In the genomic region with DNA sequence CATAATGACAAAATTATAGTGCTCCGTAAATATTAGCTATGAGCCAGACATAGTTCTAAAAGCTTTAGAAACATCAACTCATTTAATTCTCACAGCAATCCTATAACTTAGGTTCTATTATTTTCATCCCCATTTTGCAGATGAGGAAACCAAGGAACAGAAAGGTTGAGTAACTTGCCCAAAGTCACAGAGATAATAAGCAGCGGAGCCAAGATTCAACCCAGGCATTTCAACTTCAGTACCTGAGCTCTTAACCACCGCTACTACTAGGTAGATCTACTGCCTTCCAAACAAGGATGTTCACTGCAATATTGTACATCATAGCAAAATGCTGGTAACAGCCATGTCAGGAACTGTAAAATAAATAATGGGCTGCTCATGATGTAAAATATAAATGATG, we compare ENCODE assay signal across 15 cellular contexts. TPM values are rescaled to one million over a fixed set of nuclear protein-coding genes. Genes with fewer than 3 reads are reported as not detected.
A peak's percentile ranks its signal among the peaks of the same experiment; 100 is the strongest.
DNase-seq lines count a peak whose midpoint lies in the region; ATAC-seq, FAIRE-seq and TF ChIP-seq lines count a peak whose summit lies in the region.
"Had no signal": no experiment of that assay in that cellular context is flagged by ENCODE, and none has a peak within 500 bp of the region (broad histone marks: within the 10 kb centered on the region; RNA-seq: fewer than 3 reads in every experiment).

No MANE protein-coding gene starts in this region.

- TF ChIP-seq RAD21 in K562 (CRISPR knock-in tag; conservative IDR thresholded peaks at IDR 0.05 in 1 of 2, IDR thresholded peaks at IDR 0.05 in 1 of 2), result no peak

- H3K4me1 ChIP-seq in Karpas-422 (ENCODE audit: low read length), result peaks cover 100% of the 10 kb centered on the region
- H3K4me1 ChIP-seq in K562 (replicated peaks in 1 of 2; ENCODE audit: control insufficient read depth in 2 of 2, insufficient read depth in 2 of 2, low read length in 2 of 2), result peaks cover 0 to 30% of the 10 kb centered on the region in 2 experiments; a peak in 3 of 5 replicates
- peaks cover 80% of the 10 kb centered on the region for H3K4me1 ChIP-seq in body of pancreas

- H4K20me1 ChIP-seq in Karpas-422 (ENCODE audit: insufficient read depth, low read depth, low read length), result 0 out of 2 replicates have a peak, but pooled peaks cover 6% of the 10 kb centered on the region
- 0 out of 2 replicates have a peak, but pooled peaks cover 4% of the 10 kb centered on the region for H4K20me1 ChIP-seq in K562 (replicated peaks; ENCODE audit: control insufficient read depth, insufficient read depth, low read length)

- H2AFZ ChIP-seq in Karpas-422 (ENCODE audit: low read length) (no peak overlapping the region), K562 (ENCODE audit: low read depth, low read length) (no peak overlapping the region)

- peak overlapping the region; percentile 84 for H3K4me3 Mint-ChIP-seq in activated CD4-positive, alpha-beta T cell treated with anti-CD3 and anti-CD28 coated beads, Interleukin-2, amount 10 ng/mL, durations not matched to agents 24 days and 14 days
- H3K4me3 Mint-ChIP-seq in stimulated activated memory B cell treated with anti-CD40 and anti-IgM and Interleukin-4, amounts not matched to agents 10 μg/mL and 1 μg/mL and 100 μg/mL, for 72 hours, result peak overlapping the region; percentile 72

- peak overlapping the region; percentile 68 for H3K4me3 ChIP-seq in Karpas-422 (ENCODE audit: low read length)
- H3K4me3 ChIP-seq in K562, result peak overlapping the region; percentile 20
- H3K4me3 ChIP-seq in body of pancreas, result no peak overlapping the region

- FAIRE-seq in K562 (lab: Jason Lieb, UNC), result no peak
- FAIRE-seq: astrocyte had no signal

- H3K36me3 Mint-ChIP-seq in activated CD4-positive, alpha-beta T cell treated with anti-CD3 and anti-CD28 coated beads, Interleukin-2, amount 10 ng/mL, durations not matched to agents 24 days and 14 days (ENCODE audit: low read depth), result peaks cover 29% of the 10 kb centered on the region
- peaks cover 42% of the 10 kb centered on the region for H3K36me3 Mint-ChIP-seq in stimulated activated memory B cell treated with anti-CD40 and anti-IgM and Interleukin-4, amounts not matched to agents 10 μg/mL and 1 μg/mL and 100 μg/mL, for 72 hours

- intact Hi-C loops in activated CD4-positive, alpha-beta T cell treated with anti-CD3 and anti-CD28 coated beads, Interleukin-2, amount 10 ng/mL, durations not matched to agents 24 days and 14 days (cut with micrococcal nuclease), result loop anchor here (10.0 kb wide), 1 partner anchor 874 kb away; no protein-coding TSS in a partner anchor
- intact Hi-C loops in K562 (cut with micrococcal nuclease), result no loop called here
- intact Hi-C loops in body of pancreas (cut with DNase I), result no loop called here

- peak; percentile 72 for DNase-seq in activated CD4-positive, alpha-beta T cell treated with anti-CD3 and anti-CD28 coated beads, Interleukin-2, amount 10 ng/mL, durations not matched to agents 24 days and 14 days
- no peak for DNase-seq in activated CD4-positive, alpha-beta T cell treated with anti-CD3 and anti-CD28 coated beads for 1 hour
- no peak for DNase-seq in Karpas-422
- no peak for DNase-seq in K562 (ENCODE audit: extremely low read depth in 1 of 4, low spot score in 3 of 4)
- DNase-seq in body of pancreas, result no peak
- no peak for DNase-seq in GM10248 (ENCODE audit: extremely low spot score)
- DNase-seq: activated CD4-positive, alpha-beta T cell treated with anti-CD3 and anti-CD28 coated beads, Interleukin-2, amount 50 U/mL, for 4 hours; DMS79 treated with DMSO at 0.1 percent for 48 hours; KG1; NCI-H2029 treated with DMSO at 0.1 percent for 48 hours; SK-N-SH; stimulated activated CD4-positive, alpha-beta T cell treated with anti-CD3 and anti-CD28 coated beads, Interleukin-4, amount 100 ng/mL, for 24 hours had no signal

- H3K36me3 ChIP-seq in Karpas-422 (ENCODE audit: insufficient read depth, low read length), result peaks cover 14% of the 10 kb centered on the region; the same call in 1 of the 2 replicates
- peaks cover 22% of the 10 kb centered on the region for H3K36me3 ChIP-seq in K562 (ENCODE audit: control insufficient read depth, insufficient read depth, low read length)
- H3K36me3 ChIP-seq in body of pancreas (replicated peaks in 1 of 2; ENCODE audit: insufficient read depth in 1 of 2, low read depth in 2 of 2), result no peaks in the 10 kb centered on the region

- TF ChIP-seq CTCF in K562 (IDR thresholded peaks at IDR 0.05 in 2 of 3, conservative IDR thresholded peaks at IDR 0.05 in 1 of 3; ENCODE audit: insufficient read depth in 2 of 3, low read depth in 1 of 3, low read length in 3 of 3) (no peak), body of pancreas (IDR thresholded peaks at IDR 0.05) (no peak), GM10248 (IDR thresholded peaks at IDR 0.05; ENCODE audit: control extremely low read depth, extremely low read depth, low read depth, missing control alignments) (no peak)

- no peak for TF ChIP-seq POLR2A in K562 (conservative IDR thresholded peaks at IDR 0.05)
- TF ChIP-seq POLR2A in body of pancreas (IDR thresholded peaks at IDR 0.05), result no peak

- WGBS in K562 (ENCODE audit: insufficient coverage, low coverage, missing lambda C conversion rate), result 26% methylated on average over 3 of the region's 3 CpGs
- 74 to 86% methylated on average over 3 of the region's 3 CpGs for WGBS in body of pancreas, 2 donors

- no peak for ATAC-seq in K562
- no peak for ATAC-seq in stimulated activated memory B cell treated with anti-CD40 and anti-IgM and Interleukin-4, amounts not matched to agents 10 μg/mL and 1 μg/mL and 100 μg/mL, for 72 hours
- no peak for ATAC-seq in body of pancreas
- ATAC-seq in HG03520 (IDR thresholded peaks at IDR 0.05; ENCODE audit: unreplicated experiment), result no peak

- CTCF ChIA-PET in K562 (lab: Yijun Ruan, JAX; ENCODE audit: low intra/inter-chr PET ratio), result no interaction called here
- CTCF ChIA-PET in GM10248 (lab: Yijun Ruan, JAX), result interaction anchor here (1.0 to 1.6 kb wide), 8 partner anchors 9 to 75 kb away, joined by 3 to 7 read pairs (median 3); no protein-coding TSS in a partner anchor

- no TSS peak for BruUV-seq in K562 (replicated peaks; lab: Mats Ljungman, UMichigan)

- TF ChIP-seq EP300 in K562 (IDR thresholded peaks at IDR 0.05; ENCODE audit: low read length), result no peak

- H3K27ac ChIP-seq in Karpas-422 (ENCODE audit: low read length), result peak overlapping the region; percentile 92; the same call in 1 of the 2 replicates
- no peak overlapping the region for H3K27ac ChIP-seq in K562 (ENCODE audit: extremely low read depth, low read depth, low read length)
- peak overlapping the region in 1 of 4 donors; percentile 8 for H3K27ac ChIP-seq in body of pancreas

- no peaks in the 10 kb centered on the region for H3K27me3 ChIP-seq in Karpas-422 (ENCODE audit: low read length)
- no peaks in the 10 kb centered on the region for H3K27me3 ChIP-seq in K562 (ENCODE audit: control insufficient read depth in 2 of 2, insufficient read depth in 2 of 2, low read length in 2 of 2)
- no peaks in the 10 kb centered on the region for H3K27me3 ChIP-seq in body of pancreas

- H3K4me2 ChIP-seq in Karpas-422 (ENCODE audit: low read depth, low read length, poor library complexity, severe bottlenecking) (peak overlapping the region; percentile 96), K562 (ENCODE audit: insufficient read depth, low read length) (peak overlapping the region; percentile 68)
- H3K4me2 ChIP-seq: SK-N-SH had no signal

- in situ Hi-C loops in K562 (cut with MboI), result no loop called here

- no peaks in the 10 kb centered on the region for H3K9me2 ChIP-seq in Karpas-422 (replicated peaks; ENCODE audit: insufficient read depth, low read length)
- H3K9me2 ChIP-seq: SK-N-SH had no signal

- no peaks in the 10 kb centered on the region for H3K9me3 Mint-ChIP-seq in activated CD4-positive, alpha-beta T cell treated with anti-CD3 and anti-CD28 coated beads, Interleukin-2, amount 10 ng/mL, durations not matched to agents 24 days and 14 days
- H3K9me3 Mint-ChIP-seq in stimulated activated memory B cell treated with anti-CD40 and anti-IgM and Interleukin-4, amounts not matched to agents 10 μg/mL and 1 μg/mL and 100 μg/mL, for 72 hours, result no peaks in the 10 kb centered on the region

- no peaks in the 10 kb centered on the region for H3K9me3 ChIP-seq in Karpas-422 (ENCODE audit: low read length)
- H3K9me3 ChIP-seq in K562 (replicated peaks; ENCODE audit: control insufficient read depth, insufficient read depth, low read depth, low read length), result no peaks in the 10 kb centered on the region
- H3K9me3 ChIP-seq in body of pancreas, result no peaks in the 10 kb centered on the region
- H3K9me3 ChIP-seq: SK-N-SH had no signal

- H3K27ac Mint-ChIP-seq in activated CD4-positive, alpha-beta T cell treated with anti-CD3 and anti-CD28 coated beads, Interleukin-2, amount 10 ng/mL, durations not matched to agents 24 days and 14 days, result peak overlapping the region; percentile 36
- peak overlapping the region; percentile 80 for H3K27ac Mint-ChIP-seq in stimulated activated memory B cell treated with anti-CD40 and anti-IgM and Interleukin-4, amounts not matched to agents 10 μg/mL and 1 μg/mL and 100 μg/mL, for 72 hours

- peak overlapping the region; percentile 73 for H3K9ac ChIP-seq in Karpas-422 (ENCODE audit: low read length)
- peak overlapping the region in 1 of 2 experiments; percentile 73; a peak in 1 of 4 replicates for H3K9ac ChIP-seq in K562 (ENCODE audit: insufficient read depth in 1 of 2, low read depth in 2 of 2, low read length in 2 of 2)
- H3K9ac ChIP-seq: SK-N-SH had no signal

- no peaks in the 10 kb centered on the region for H3K27me3 Mint-ChIP-seq in activated CD4-positive, alpha-beta T cell treated with anti-CD3 and anti-CD28 coated beads, Interleukin-2, amount 10 ng/mL, durations not matched to agents 24 days and 14 days
- no peaks in the 10 kb centered on the region for H3K27me3 Mint-ChIP-seq in stimulated activated memory B cell treated with anti-CD40 and anti-IgM and Interleukin-4, amounts not matched to agents 10 μg/mL and 1 μg/mL and 100 μg/mL, for 72 hours

- H3K4me1 Mint-ChIP-seq in activated CD4-positive, alpha-beta T cell treated with anti-CD3 and anti-CD28 coated beads, Interleukin-2, amount 10 ng/mL, durations not matched to agents 24 days and 14 days, result peaks cover 63% of the 10 kb centered on the region
- peaks cover 82% of the 10 kb centered on the region for H3K4me1 Mint-ChIP-seq in stimulated activated memory B cell treated with anti-CD40 and anti-IgM and Interleukin-4, amounts not matched to agents 10 μg/mL and 1 μg/mL and 100 μg/mL, for 72 hours

- POLR2A ChIA-PET in K562 (lab: Yijun Ruan, JAX), result no interaction called here
- POLR2A ChIA-PET in GM10248 (lab: Yijun Ruan, JAX), result no interaction called here

- no peaks in the 10 kb centered on the region for H3K9me1 ChIP-seq in K562 (ENCODE audit: control insufficient read depth, insufficient read depth, low read length)

- H3K79me2 ChIP-seq in Karpas-422 (ENCODE audit: low read length) (peaks cover 100% of the 10 kb centered on the region), K562 (ENCODE audit: control insufficient read depth, insufficient read depth, low read length) (peaks cover 100% of the 10 kb centered on the region)

RNA-seq across cellular contexts. Expression of a gene that starts 39.9 kb away (rescaled TPM):
- 65.0 and 65.8 TPM in 2 replicates for total RNA-seq in activated CD4-positive, alpha-beta T cell treated with anti-CD3 and anti-CD28 coated beads, Interleukin-2, amount 10 ng/mL, durations not matched to agents 24 days and 14 days
- total RNA-seq in Karpas-422 (2014; rRNA removed; shearing (Covaris generic); ENCODE audit: low replicate concordance), result 66.1 and 84.0 TPM in 2 replicates
- total RNA-seq in K562 (2011; cell fraction: chromatin; rRNA removed; ENCODE audit: low replicate concordance), result 23.9 and 37.6 TPM in 2 replicates
- total RNA-seq in K562 (2011; cell fraction: nucleolus; rRNA removed), result 21.8 and 23.3 TPM in 2 replicates
- 22.6 and 28.2 TPM in 2 replicates for total RNA-seq in K562 (2011; cell fraction: nucleoplasm; rRNA removed)
- total RNA-seq in K562 (2014; rRNA removed), result 25.3 and 27.6 TPM in 2 replicates
- 33.4 and 42.4 TPM in 2 replicates for total RNA-seq in K562 (2014; rRNA removed; fragmentation: Illumina TruSeq; extraction: Trizol)
- total RNA-seq in K562 (2015; rRNA removed; fragmentation: Illumina TruSeq; extraction: Trizol), result 27.6 and 30.4 TPM in 2 replicates
- 37.5 and 46.6 TPM in 2 replicates for total RNA-seq in K562 (2021)
- 35.2 and 35.5 TPM in 2 replicates for polyA plus RNA-seq in K562 (2011; rRNA removed)
- 21.9 and 24.0 TPM in 2 replicates for polyA plus RNA-seq in K562 (2011; cell fraction: cytosol; rRNA removed)
- polyA plus RNA-seq in K562 (2011; cell fraction: nucleus; rRNA removed), result 18.7 and 20.7 TPM in 2 replicates
- polyA plus RNA-seq in K562 (2012), result 32.5 and 37.9 TPM in 2 replicates
- 51.2 and 54.4 TPM in 2 replicates for polyA plus RNA-seq in K562 (2014; fragmentation: Illumina TruSeq; extraction: Trizol)
- 10 to 100 TPM; 30.4 to 36.8 TPM for polyA plus RNA-seq in K562 (2014; fragmentation: Nextera tagmentation; extraction: Ambion mirVana)
- polyA plus RNA-seq in K562 (2014; rRNA removed), result 24.7 and 27.6 TPM in 2 replicates
- 52.2 and 62.7 TPM in 2 replicates for polyA minus RNA-seq in K562 (2011; rRNA and poly(A)+ RNA removed)
- polyA minus RNA-seq in K562 (2011; cell fraction: cytosol; rRNA and poly(A)+ RNA removed), result 18.8 and 29.8 TPM in 2 replicates
- 23.0 and 28.3 TPM in 2 replicates for polyA minus RNA-seq in K562 (2011; cell fraction: nucleus; rRNA and poly(A)+ RNA removed)
- total RNA-seq in body of pancreas, result 10 to 100 TPM; 40.5 to 61.7 TPM

Comparison
In these comparisons a context has a peak if more than half of its experiments do, and no peak if none do; other contexts are left out.
1. H3K4me3 ChIP-seq: peak in Karpas-422 (single experiment) and K562 (single experiment); none in body of pancreas (0 of 2).